In genomic region chr19:13795595-13796300, GRCh38 we compare ENCODE assay signal across 7 cellular contexts. TPM values are rescaled to one million over a fixed set of nuclear protein-coding genes. Genes with fewer than 3 reads are reported as not detected.
DNase-seq lines count a peak whose midpoint lies in the region; ATAC-seq, FAIRE-seq and TF ChIP-seq lines count a peak whose summit lies in the region.

No MANE protein-coding gene starts in this region.

- H3K23ac ChIP-seq in H1 (ENCODE audit: insufficient read length), result no peak overlapping the region

- H3K14ac ChIP-seq in H1 (ENCODE audit: insufficient read length), result no peak overlapping the region

- H2AFZ ChIP-seq in HCT116 (ENCODE audit: low read depth, low read length, poor library complexity, severe bottlenecking) (no peak overlapping the region), H1 (ENCODE audit: low read length) (no peak overlapping the region)

- no peak for TF ChIP-seq CTCF in HCT116 (IDR thresholded peaks at IDR 0.05 in 2 of 3, conservative IDR thresholded peaks at IDR 0.05 in 1 of 3; ENCODE audit: borderline replicate concordance in 1 of 3, insufficient read depth in 1 of 3, low read depth in 2 of 3, low read length in 2 of 3)
- no peak for TF ChIP-seq CTCF in H1 (IDR thresholded peaks at IDR 0.05; ENCODE audit: control extremely low read depth in 1 of 3, insufficient read depth in 1 of 3, low read depth in 1 of 3, low read length in 3 of 3)

- H3K4me2 ChIP-seq in HCT116 (ENCODE audit: low read length) (peak overlapping the region; percentile 93), H1 (ENCODE audit: insufficient read depth in 1 of 2, low read depth in 2 of 2, low read length in 2 of 2) (peak overlapping the region; percentile 73 to 93)

- H3K9me3 ChIP-seq in HCT116 (ENCODE audit: control insufficient read depth in 1 of 2, insufficient read depth in 1 of 2, low read depth in 1 of 2, low read length in 2 of 2), result no peaks in the 10 kb centered on the region
- no peaks in the 10 kb centered on the region for H3K9me3 ChIP-seq in H1 (ENCODE audit: insufficient read depth in 2 of 2, low read depth in 1 of 2, low read length in 1 of 2)

- peak overlapping the region; percentile 52 for H4K91ac ChIP-seq in H1 (replicated peaks; ENCODE audit: insufficient read length, low read length)

- POLR2A ChIA-PET in HCT116 (lab: Charles Lee), result interaction anchor here (0.6 to 1.8 kb wide), 10 partner anchors 14 to 341 kb away, joined by 3 to 6 read pairs (median 3); partner anchors contain the start of gene ASF1B
- POLR2A ChIA-PET in H1 (lab: Charles Lee; ENCODE audit: partially characterized antibody), result interaction anchor here (0.6 to 6.7 kb wide), 19 partner anchors 9 to 1547 kb away, joined by 3 to 60 read pairs (median 5); partner anchors contain the start of gene C19orf53

- TF ChIP-seq RAD21 in HCT116 (IDR thresholded peaks at IDR 0.05; ENCODE audit: low read depth) (no peak), H1 (IDR thresholded peaks at IDR 0.05 in 1 of 2, conservative IDR thresholded peaks at IDR 0.05 in 1 of 2; ENCODE audit: low read depth in 2 of 2, low read length in 2 of 2) (no peak)

- peaks cover 5% of the 10 kb centered on the region; the same call in 1 of the 2 replicates for H3K79me1 ChIP-seq in H1 (ENCODE audit: low read depth, low read length)

- H3K56ac ChIP-seq in H1 (replicated peaks; ENCODE audit: insufficient read length, low read depth, low read length), result no peak overlapping the region

- no peak for TF ChIP-seq EP300 in H1 (IDR thresholded peaks at IDR 0.05; ENCODE audit: borderline replicate concordance in 1 of 2, low read depth in 2 of 2, low read length in 2 of 2)

- no peaks in the 10 kb centered on the region for H3K27me3 ChIP-seq in HCT116 (ENCODE audit: insufficient read depth, low read length)
- H3K27me3 ChIP-seq in H1 (replicated peaks in 1 of 4; ENCODE audit: control insufficient read depth in 3 of 4, extremely low read depth in 1 of 4, insufficient read depth in 3 of 4, low read length in 3 of 4), result no peaks in the 10 kb centered on the region

- H2AK5ac ChIP-seq in H1 (ENCODE audit: low read depth, low read length), result 0 out of 2 replicates have a peak overlapping the region, but pooled peaks have one; percentile 39

- no peaks in the 10 kb centered on the region for H3K9me2 ChIP-seq in HCT116 (ENCODE audit: insufficient read depth)

- no peak overlapping the region; the same call in 1 of the 2 replicates for H2BK15ac ChIP-seq in H1 (ENCODE audit: low read length)

- no peaks in the 10 kb centered on the region for H3K36me3 ChIP-seq in HCT116 (ENCODE audit: control insufficient read depth in 1 of 2, insufficient read depth in 2 of 2, low read length in 2 of 2)
- peaks cover 0 to 5% (median 2%) of the 10 kb centered on the region in 4 experiments; a peak in 3 of 8 replicates for H3K36me3 ChIP-seq in H1 (ENCODE audit: control insufficient read depth in 2 of 4, insufficient read depth in 4 of 4, low read length in 3 of 4)

- H2BK20ac ChIP-seq in H1 (ENCODE audit: low read length), result no peak overlapping the region

- H4K8ac ChIP-seq in H1 (ENCODE audit: extremely low read depth, insufficient read depth, low read length), result peak overlapping the region; percentile 97; the same call in 1 of the 2 replicates

- 0 out of 2 replicates have a peak overlapping the region, but pooled peaks have one; percentile 24 for H2BK5ac ChIP-seq in H1 (ENCODE audit: low read depth, low read length)

- H3K4me3 ChIP-seq in HCT116 (replicated peaks in 1 of 2; ENCODE audit: low read depth in 1 of 2, low read length in 2 of 2) (peak overlapping the region; percentile 74 to 76), H1 (ENCODE audit: extremely low read depth in 1 of 4, insufficient read depth in 2 of 4, low read depth in 3 of 4, low read length in 4 of 4) (peak overlapping the region; percentile 59 to 81 (median 64))

- no peak overlapping the region for H3K4ac ChIP-seq in H1 (replicated peaks; ENCODE audit: insufficient read length, low read depth, low read length)

- RAD21 ChIA-PET in HCT116 (lab: Charles Lee; ENCODE audit: low non-redundant PET in 1 of 2, low total read pairs in 2 of 2, uncharacterized antibody in 2 of 2, unreplicated experiment in 2 of 2), result no interaction called here

- H4K20me1 ChIP-seq in HCT116 (ENCODE audit: insufficient read depth), result no peaks in the 10 kb centered on the region
- peaks cover 0 to 3% of the 10 kb centered on the region in 2 experiments for H4K20me1 ChIP-seq in H1 (replicated peaks in 1 of 2; ENCODE audit: control insufficient read depth in 1 of 2, insufficient read depth in 2 of 2, low read length in 2 of 2)

- FAIRE-seq in H1 (lab: Jason Lieb, UNC), result no peak

- no peak for TF ChIP-seq POLR2A in HCT116 (IDR thresholded peaks at IDR 0.05; ENCODE audit: borderline replicate concordance, extremely low read depth, insufficient read depth, insufficient read length)
- peak; percentile 10 to 63 for TF ChIP-seq POLR2A in H1 (IDR thresholded peaks at IDR 0.05; ENCODE audit: control extremely low read depth in 1 of 2, low read depth in 2 of 2, low read length in 2 of 2)

- H2BK120ac ChIP-seq in H1 (replicated peaks; ENCODE audit: low read depth, low read length), result no peak overlapping the region

- peak overlapping the region; percentile 75; the same call in 1 of the 2 replicates for H2BK12ac ChIP-seq in H1 (ENCODE audit: low read depth, low read length)

- no TSS peak for BruUV-seq in HCT116 (replicated peaks; lab: Mats Ljungman, UMichigan)

- no peak for DNase-seq in HCT116 (ENCODE audit: low read depth, low spot score)
- peak; percentile 5 for DNase-seq in NCI-H774 (lab: John Stamatoyannopoulos, UW)
- no peak for DNase-seq in H1 (ENCODE audit: low read depth in 1 of 2, low spot score in 2 of 2)
- peak; percentile 86 for DNase-seq in myocyte (ENCODE audit: low read depth)
- DNase-seq in kidney glomerular epithelial cell (lab: John Stamatoyannopoulos, UW), result no peak

- peak overlapping the region; percentile 6 for H4K5ac ChIP-seq in H1 (ENCODE audit: insufficient read length, low read depth, low read length)

- CTCF ChIA-PET in HCT116 (lab: Charles Lee), result interaction anchor here (2.6 to 2.7 kb wide), 2 partner anchors 10 to 66 kb away, joined by 10 to 15 read pairs; no protein-coding TSS in a partner anchor
- CTCF ChIA-PET in H1 (lab: Charles Lee; ENCODE audit: partially characterized antibody), result interaction anchor here (1.1 to 5.5 kb wide), 7 partner anchors 12 to 67 kb away, joined by 3 to 42 read pairs (median 6); partner anchors contain the start of gene C19orf53

- peak overlapping the region; percentile 76 for H3K9ac ChIP-seq in HCT116 (ENCODE audit: low read length)
- peak overlapping the region; percentile 71 to 95 (median 78) for H3K9ac ChIP-seq in H1 (replicated peaks in 1 of 4; ENCODE audit: extremely low read depth in 1 of 4, low read depth in 3 of 4, low read length in 3 of 4)

- H3K27ac ChIP-seq in HCT116 (ENCODE audit: low read depth, low read length), result peak overlapping the region; percentile 94
- peak overlapping the region; percentile 92 for H3K27ac ChIP-seq in H1 (ENCODE audit: low read depth, low read length)

- 5% methylated on average over 13 of the region's 42 CpGs; no CpG with 5 or more reads in 1 of the 2 experiments for WGBS in H1 (ENCODE audit: extremely low coverage in 1 of 2, insufficient coverage in 1 of 2, insufficient read length in 1 of 2, insufficient replicate concordance in 2 of 2, low coverage in 1 of 2, low lambda C conversion rate in 2 of 2, missing lambda C conversion rate in 1 of 2), 2 experiments

- intact Hi-C loops in HCT116 (cut with micrococcal nuclease), result loop anchor here (5.0 kb wide), 1 partner anchor 47 kb away; no protein-coding TSS in a partner anchor

- H3K18ac ChIP-seq in H1 (ENCODE audit: extremely low read depth, low read length), result no peak overlapping the region

- H3K79me2 ChIP-seq in HCT116 (ENCODE audit: insufficient read depth, low read length) (peaks cover 6% of the 10 kb centered on the region; the same call in 1 of the 2 replicates), H1 (ENCODE audit: control insufficient read depth in 1 of 2, insufficient read depth in 2 of 2, low read length in 2 of 2) (peaks cover 0 to 12% of the 10 kb centered on the region in 2 experiments; a peak in 1 of 4 replicates)

- H3K4me1 ChIP-seq in HCT116 (ENCODE audit: control insufficient read depth in 1 of 2, insufficient read depth in 2 of 2, low read length in 2 of 2) (peaks cover 37 to 56% of the 10 kb centered on the region in 2 experiments), H1 (replicated peaks in 1 of 4; ENCODE audit: control insufficient read depth in 3 of 4, insufficient read depth in 4 of 4, low read length in 3 of 4) (peaks cover 0 to 7% (median 4%) of the 10 kb centered on the region in 4 experiments; a peak in 4 of 7 replicates)

- ATAC-seq in GM18511 (IDR thresholded peaks at IDR 0.05; ENCODE audit: unreplicated experiment) (peak; percentile 27), HCT116 (peak; percentile 11), HG02840 (IDR thresholded peaks at IDR 0.05; ENCODE audit: low FRiP score, unreplicated experiment) (no peak)

- H3K23me2 ChIP-seq in H1 (ENCODE audit: low read depth, low read length), result peaks cover 8% of the 10 kb centered on the region; the same call in 1 of the 2 replicates

RNA-seq across cellular contexts. Expression of gene ZSWIM4, which starts 0.5 kb away (rescaled TPM):
- total RNA-seq in HCT116 (2021; ENCODE audit: unreplicated experiment) (9.8 TPM), myocyte (6.4 and 14.9 TPM in 2 replicates)
- polyA plus RNA-seq in HCT116 (2012), result 5.4 and 6.1 TPM in 2 replicates
- total RNA-seq in H1 (2021; fragmentation: NEBNext Ultra II Directional; extraction: Animal tissue kit (Norgen Biotek cat#: 25700)), result 31.1 and 32.7 TPM in 2 replicates
- polyA plus RNA-seq in H1 (2011; rRNA removed), result 12.2 and 23.2 TPM in 2 replicates
- polyA plus RNA-seq in H1 (2011; cell fraction: cytosol; rRNA removed), result 10.9 TPM
- polyA plus RNA-seq in H1 (2011; cell fraction: nucleus; rRNA removed), result 21.2 TPM
- polyA plus RNA-seq in H1 (2012, experiment 1 of 2), result 13.1 to 23.1 TPM (median 21.0 TPM) in 4 replicates
- polyA plus RNA-seq in H1 (2012, experiment 2 of 2), result 20.0 TPM
- polyA plus RNA-seq in H1 (2013, experiment 1 of 2), result 17.0 TPM
- polyA plus RNA-seq in H1 (2013, experiment 2 of 2), result 17.3 TPM
- 8.9 and 10.8 TPM in 2 replicates for polyA minus RNA-seq in H1 (2011; rRNA and poly(A)+ RNA removed)
- polyA minus RNA-seq in H1 (2011; cell fraction: cytosol; rRNA and poly(A)+ RNA removed), result 23.9 TPM
- polyA minus RNA-seq in H1 (2011; cell fraction: nucleus; rRNA and poly(A)+ RNA removed), result 13.5 TPM
- 8.3 TPM for polyA plus RNA-seq in myocyte (2012)

RNA-seq across cellular contexts. Expression of gene C19orf53, which starts 21.5 kb away (rescaled TPM):
- total RNA-seq in HCT116 (2021; ENCODE audit: unreplicated experiment) (115 TPM), myocyte (147 and 150 TPM in 2 replicates)
- 217 and 237 TPM in 2 replicates for polyA plus RNA-seq in HCT116 (2012)
- total RNA-seq in H1 (2021; fragmentation: NEBNext Ultra II Directional; extraction: Animal tissue kit (Norgen Biotek cat#: 25700)), result 104 and 116 TPM in 2 replicates
- polyA plus RNA-seq in H1 (2011; rRNA removed), result 169 and 193 TPM in 2 replicates
- polyA plus RNA-seq in H1 (2011; cell fraction: cytosol; rRNA removed), result 245 TPM
- 182 TPM for polyA plus RNA-seq in H1 (2011; cell fraction: nucleus; rRNA removed)
- 163 to 238 TPM (median 229 TPM) in 4 replicates for polyA plus RNA-seq in H1 (2012, experiment 1 of 2)
- 247 TPM for polyA plus RNA-seq in H1 (2012, experiment 2 of 2)
- 287 TPM for polyA plus RNA-seq in H1 (2013, experiment 1 of 2)
- 294 TPM for polyA plus RNA-seq in H1 (2013, experiment 2 of 2)
- 41.1 and 45.8 TPM in 2 replicates for polyA minus RNA-seq in H1 (2011; rRNA and poly(A)+ RNA removed)
- 65.8 TPM for polyA minus RNA-seq in H1 (2011; cell fraction: cytosol; rRNA and poly(A)+ RNA removed)
- 48.6 TPM for polyA minus RNA-seq in H1 (2011; cell fraction: nucleus; rRNA and poly(A)+ RNA removed)
- polyA plus RNA-seq in myocyte (2012), result 256 TPM

RNA-seq across cellular contexts. Expression of gene MRI1, which starts 31.4 kb away (rescaled TPM):
- total RNA-seq in HCT116 (2021; ENCODE audit: unreplicated experiment) (19.6 TPM), myocyte (36.0 and 37.2 TPM in 2 replicates)
- polyA plus RNA-seq in HCT116 (2012), result 11.1 and 13.1 TPM in 2 replicates
- 21.7 and 24.5 TPM in 2 replicates for total RNA-seq in H1 (2021; fragmentation: NEBNext Ultra II Directional; extraction: Animal tissue kit (Norgen Biotek cat#: 25700))
- 29.5 and 44.6 TPM in 2 replicates for polyA plus RNA-seq in H1 (2011; rRNA removed)
- polyA plus RNA-seq in H1 (2011; cell fraction: cytosol; rRNA removed), result 35.0 TPM
- polyA plus RNA-seq in H1 (2011; cell fraction: nucleus; rRNA removed), result 91.3 TPM
- polyA plus RNA-seq in H1 (2012, experiment 1 of 2), result 14.6 to 20.0 TPM (median 18.0 TPM) in 4 replicates
- polyA plus RNA-seq in H1 (2012, experiment 2 of 2), result 21.8 TPM
- 21.4 TPM for polyA plus RNA-seq in H1 (2013, experiment 1 of 2)
- 20.1 TPM for polyA plus RNA-seq in H1 (2013, experiment 2 of 2)
- 14.9 and 18.8 TPM in 2 replicates for polyA minus RNA-seq in H1 (2011; rRNA and poly(A)+ RNA removed)
- polyA minus RNA-seq in H1 (2011; cell fraction: cytosol; rRNA and poly(A)+ RNA removed), result 22.0 TPM
- polyA minus RNA-seq in H1 (2011; cell fraction: nucleus; rRNA and poly(A)+ RNA removed), result 18.2 TPM
- 23.3 TPM for polyA plus RNA-seq in myocyte (2012)

Comparison
In these comparisons a context has a peak if more than half of its experiments do, and no peak if none do; other contexts are left out.
1. DNase-seq: peak in NCI-H774 (single experiment) and myocyte (single experiment); none in HCT116 (single experiment), H1 (0 of 2) and kidney glomerular epithelial cell (single experiment).